31 cellular contexts compared by ENCODE assay signal in genomic region chr6:3607171-3607570, GRCh38.
"Had no signal": no experiment of that assay in that cellular context is flagged by ENCODE, and none has a peak within 500 bp of the region (broad histone marks: within the 10 kb centered on the region; RNA-seq: fewer than 3 reads in every experiment).

No MANE protein-coding gene starts in this region.

- H3K27me3 Mint-ChIP-seq: type B pancreatic cell had no signal

- DNase-seq: heart left ventricle; hypothalamus; immature natural killer cell; kidney; left colon; left lung; lower lobe of right lung; mammary epithelial cell; mesenchymal stem cell; naive thymus-derived CD4-positive, alpha-beta T cell; nucleus accumbens; pancreas; posterior cingulate gyrus; retina; right cardiac atrium; small intestine; stimulated activated CD4-positive, alpha-beta T cell treated with anti-CD3 and anti-CD28 coated beads, Interleukin-1b, Interleukin-23, amount 100 ng/mL, for 48 hours; stimulated activated CD4-positive, alpha-beta T cell treated with anti-CD3 and anti-CD28 coated beads, Interleukin-2, amount 100 ng/mL, for 48 hours; stimulated activated CD4-positive, alpha-beta T cell treated with anti-CD3 and anti-CD28 coated beads, Interleukin-4, amount 100 ng/mL, for 4 hours; stimulated activated CD8-positive, alpha-beta memory T cell treated with anti-CD3 and anti-CD28 coated beads, Interleukin-4, amount 100 ng/mL, for 48 hours; stimulated activated naive CD4-positive, alpha-beta T cell treated with Interleukin-2 at 50 U/mL for 16 hours; stimulated activated naive CD8-positive, alpha-beta T cell treated with anti-CD3 and anti-CD28 coated beads, Interleukin-15, amount 100 ng/mL, for 72 hours; substantia nigra had no signal

- H3K27ac ChIP-seq: heart left ventricle, left lung, lower lobe of right lung, pancreas, prostate gland, tibial nerve had no signal

- H3K27ac Mint-ChIP-seq: immature natural killer cell; mesothelial cell of epicardium; naive thymus-derived CD4-positive, alpha-beta T cell; natural killer cell treated with Interleukin-12 subunit alpha and Interleukin-12 subunit beta and Interleukin-15 and Interleukin-18, amount 100 ng/mL, for 72 hours; stimulated activated memory B cell treated with anti-CD40 and anti-IgM and Interleukin-4, amounts not matched to agents 10 μg/mL and 1 μg/mL and 100 μg/mL, for 72 hours; stimulated activated naive CD8-positive, alpha-beta T cell treated with anti-CD3 and anti-CD28 coated beads, Interleukin-15, amount 100 ng/mL, for 72 hours; type B pancreatic cell had no signal

- H3K4me3 Mint-ChIP-seq: immature natural killer cell; mesothelial cell of epicardium; naive thymus-derived CD4-positive, alpha-beta T cell; natural killer cell treated with Interleukin-12 subunit alpha and Interleukin-12 subunit beta and Interleukin-15 and Interleukin-18, amount 100 ng/mL, for 72 hours; neural crest cell; stimulated activated memory B cell treated with anti-CD40 and anti-IgM and Interleukin-4, amounts not matched to agents 10 μg/mL and 1 μg/mL and 100 μg/mL, for 72 hours; stimulated activated naive CD8-positive, alpha-beta T cell treated with anti-CD3 and anti-CD28 coated beads, Interleukin-15, amount 100 ng/mL, for 72 hours; type B pancreatic cell had no signal

- H3K4me1 Mint-ChIP-seq: immature natural killer cell; neural crest cell; stimulated activated memory B cell treated with anti-CD40 and anti-IgM and Interleukin-4, amounts not matched to agents 10 μg/mL and 1 μg/mL and 100 μg/mL, for 72 hours had no signal

- H3K4me3 ChIP-seq: heart left ventricle, left lung, lower lobe of right lung, pancreas, prostate gland, tibial nerve had no signal

- H3K9me3 ChIP-seq: pancreas, prostate gland had no signal

- H3K36me3 Mint-ChIP-seq: stimulated activated memory B cell treated with anti-CD40 and anti-IgM and Interleukin-4, amounts not matched to agents 10 μg/mL and 1 μg/mL and 100 μg/mL, for 72 hours; type B pancreatic cell had no signal

- H3K4me1 ChIP-seq: heart left ventricle, left lung, lower lobe of right lung, pancreas, prostate gland, tibial nerve had no signal

- H3K36me3 ChIP-seq: heart left ventricle, left lung, lower lobe of right lung, pancreas, prostate gland, tibial nerve had no signal

- ATAC-seq: heart left ventricle; left colon; left lung; naive thymus-derived CD4-positive, alpha-beta T cell; pancreas; right cardiac atrium; sciatic nerve; stimulated activated memory B cell treated with anti-CD40 and anti-IgM and Interleukin-4, amounts not matched to agents 10 μg/mL and 1 μg/mL and 100 μg/mL, for 72 hours; stimulated activated naive CD8-positive, alpha-beta T cell treated with anti-CD3 and anti-CD28 coated beads, Interleukin-15, amount 100 ng/mL, for 72 hours had no signal

- H3K27me3 ChIP-seq: heart left ventricle, left lung, pancreas, tibial nerve had no signal
